1 cellular context compared by ENCODE assay signal in genomic region chr7:124411796-124412195, GRCh38.
TF ChIP-seq lines count a peak whose summit lies in the region.

No MANE protein-coding gene starts in this region.

TF ChIP-seq in H1, 55 proteins besides CTCF, POLR2A, EP300 and RAD21 (continued from another document):
- TF ChIP-seq SIX5 (IDR thresholded peaks at IDR 0.05; ENCODE audit: low read depth, low read length), result no peak
- TF ChIP-seq NRF1 (IDR thresholded peaks at IDR 0.05; ENCODE audit: low read depth, low read length), result no peak
- no peak for TF ChIP-seq SP1 (IDR thresholded peaks at IDR 0.05; ENCODE audit: low read depth, low read length)
TF ChIP-seq in H1: peak in this region for 0.
